In the genomic region with DNA sequence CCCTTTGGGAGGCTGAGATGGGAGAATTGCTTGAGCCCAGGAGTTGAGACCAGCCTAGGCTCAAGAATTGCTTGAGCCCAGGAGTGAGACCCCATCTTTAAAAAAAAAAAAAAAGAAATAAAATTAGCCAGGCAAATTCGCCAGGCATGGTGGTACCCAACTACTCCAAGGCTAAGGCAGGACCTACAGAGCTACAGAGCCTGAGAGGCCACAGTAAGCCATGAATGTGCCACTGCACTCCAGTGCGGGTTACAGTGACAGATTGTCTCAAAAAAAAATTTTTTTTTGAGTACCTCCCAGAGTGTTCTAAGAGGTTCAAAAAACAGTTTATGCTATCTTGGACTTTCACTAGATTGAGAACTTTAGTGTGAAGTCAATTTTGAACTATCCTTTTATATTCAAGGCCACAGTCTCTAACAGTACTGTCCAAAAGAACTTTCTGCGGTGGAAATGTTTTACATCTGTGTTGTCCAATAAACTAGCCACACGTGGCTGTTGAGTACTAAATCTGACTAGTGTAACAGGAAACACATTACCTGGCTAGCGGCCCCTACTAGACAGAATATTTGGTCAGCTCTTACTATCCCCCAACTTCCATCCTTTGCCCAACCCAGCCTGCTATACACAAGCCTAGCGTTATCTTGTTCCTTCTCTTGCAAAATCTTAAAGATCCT, we compare ENCODE assay signal across 14 cellular contexts. TPM values are rescaled to one million over a fixed set of nuclear protein-coding genes. Genes with fewer than 3 reads are reported as not detected.
DNase-seq lines count a peak whose midpoint lies in the region; ATAC-seq and TF ChIP-seq lines count a peak whose summit lies in the region.
"Had no signal": no experiment of that assay in that cellular context is flagged by ENCODE, and none has a peak within 500 bp of the region (broad histone marks: within the 10 kb centered on the region; RNA-seq: fewer than 3 reads in every experiment).

No MANE protein-coding gene starts in this region.

- peak overlapping the region; percentile 1 for H3K27ac ChIP-seq in CD4-positive, alpha-beta memory T cell (ENCODE audit: low read depth, low read length)
- H3K27ac ChIP-seq: parathyroid adenoma had no signal

- TF ChIP-seq CTCF in natural killer cell (IDR thresholded peaks at IDR 0.05) = no peak

- no peak for ATAC-seq in natural killer cell
- ATAC-seq in HG02763 (IDR thresholded peaks at IDR 0.05; ENCODE audit: unreplicated experiment) = no peak

- H3K4me1 ChIP-seq in CD4-positive, alpha-beta memory T cell (ENCODE audit: insufficient read depth, low read length) = peaks cover 43% of the 10 kb centered on the region

- H3K27ac Mint-ChIP-seq in CD4-positive, alpha-beta memory T cell = peak overlapping the region; percentile 51 to 100 (median 99)
- H3K27ac Mint-ChIP-seq in IgD-negative memory B cell (peak overlapping the region; percentile 79 to 99 (median 99)), natural killer cell (peak overlapping the region; percentile 99)
- peak overlapping the region; percentile 15 for H3K27ac Mint-ChIP-seq in activated T-helper 2 cell treated with anti-CD3 and anti-CD28 coated beads, Interferon-gamma antibody, Interleukin-2, Interleukin-4, amounts not matched to agents 10 μg/mL and 5 μg/mL and 100 μg/mL, durations not matched to agents 14 hours and 24 hours and 36 hours

- peaks cover 0 to 4% (median 0%) of the 10 kb centered on the region in 8 donors for H3K9me3 Mint-ChIP-seq in CD4-positive, alpha-beta memory T cell
- H3K9me3 Mint-ChIP-seq in IgD-negative memory B cell (no peaks in the 10 kb centered on the region), natural killer cell (no peaks in the 10 kb centered on the region)
- no peaks in the 10 kb centered on the region for H3K9me3 Mint-ChIP-seq in activated T-helper 2 cell treated with anti-CD3 and anti-CD28 coated beads, Interferon-gamma antibody, Interleukin-2, Interleukin-4, amounts not matched to agents 10 μg/mL and 5 μg/mL and 100 μg/mL, durations not matched to agents 14 hours and 24 hours and 36 hours

- intact Hi-C loops in CD4-positive, alpha-beta memory T cell (cut with micrococcal nuclease) = no loop called here
- intact Hi-C loops in activated T-helper 2 cell treated with anti-CD3 and anti-CD28 coated beads, Interferon-gamma antibody, Interleukin-2, Interleukin-4, amounts not matched to agents 10 μg/mL and 5 μg/mL and 100 μg/mL, durations not matched to agents 14 hours and 24 hours and 36 hours (cut with micrococcal nuclease) = no loop called here
- intact Hi-C loops in natural killer cell (cut with micrococcal nuclease) = no loop called here

- no peak for DNase-seq in CD4-positive, alpha-beta memory T cell
- no peak for DNase-seq in activated T-helper 2 cell treated with anti-CD3 and anti-CD28 coated beads, Interferon-gamma antibody, Interleukin-2, Interleukin-4, amounts not matched to agents 10 μg/mL and 5 μg/mL and 100 μg/mL, durations not matched to agents 14 hours and 24 hours and 36 hours (ENCODE audit: low spot score)
- DNase-seq in natural killer cell (no peak), cortex of kidney (lab: John Stamatoyannopoulos, UW) (no peak), NCI-H345 (lab: John Stamatoyannopoulos, UW) (no peak)
- DNase-seq: activated CD4-positive, alpha-beta T cell treated with anti-CD3 and anti-CD28 coated beads for 48 hours; amygdala; DMS153; KG1; NCI-H446; stomach had no signal

- peak overlapping the region in 7 of 8 donors; percentile 3 to 96 (median 25) for H3K4me3 Mint-ChIP-seq in CD4-positive, alpha-beta memory T cell
- H3K4me3 Mint-ChIP-seq in IgD-negative memory B cell (peak overlapping the region in 3 of 4 donors; percentile 71 to 99 (median 99)), natural killer cell (peak overlapping the region; percentile 98)
- peak overlapping the region; percentile 22 for H3K4me3 Mint-ChIP-seq in activated T-helper 2 cell treated with anti-CD3 and anti-CD28 coated beads, Interferon-gamma antibody, Interleukin-2, Interleukin-4, amounts not matched to agents 10 μg/mL and 5 μg/mL and 100 μg/mL, durations not matched to agents 14 hours and 24 hours and 36 hours (ENCODE audit: low read depth)

- no peak overlapping the region for H3K4me3 ChIP-seq in CD4-positive, alpha-beta memory T cell (ENCODE audit: low read length in 2 of 2)

- H3K27me3 Mint-ChIP-seq in CD4-positive, alpha-beta memory T cell = no peaks in the 10 kb centered on the region
- H3K27me3 Mint-ChIP-seq in IgD-negative memory B cell (no peaks in the 10 kb centered on the region), natural killer cell (ENCODE audit: low read depth in 2 of 2) (no peaks in the 10 kb centered on the region)
- H3K27me3 Mint-ChIP-seq in activated T-helper 2 cell treated with anti-CD3 and anti-CD28 coated beads, Interferon-gamma antibody, Interleukin-2, Interleukin-4, amounts not matched to agents 10 μg/mL and 5 μg/mL and 100 μg/mL, durations not matched to agents 14 hours and 24 hours and 36 hours (ENCODE audit: low read depth) = no peaks in the 10 kb centered on the region

- no peaks in the 10 kb centered on the region for H3K27me3 ChIP-seq in CD4-positive, alpha-beta memory T cell (ENCODE audit: insufficient read depth, low read length)
- H3K27me3 ChIP-seq: stomach had no signal

- CTCF ChIA-PET in CD4-positive, alpha-beta memory T cell (lab: Charles Lee; ENCODE audit: partially characterized antibody) = no interaction called here

- peaks cover 22 to 52% (median 30%) of the 10 kb centered on the region in 4 donors for H3K4me1 Mint-ChIP-seq in CD4-positive, alpha-beta memory T cell
- H3K4me1 Mint-ChIP-seq in IgD-negative memory B cell = peaks cover 30 to 41% (median 33%) of the 10 kb centered on the region in 3 donors
- peaks cover 33% of the 10 kb centered on the region for H3K4me1 Mint-ChIP-seq in activated T-helper 2 cell treated with anti-CD3 and anti-CD28 coated beads, Interferon-gamma antibody, Interleukin-2, Interleukin-4, amounts not matched to agents 10 μg/mL and 5 μg/mL and 100 μg/mL, durations not matched to agents 14 hours and 24 hours and 36 hours (ENCODE audit: low read depth)
- peaks cover 35 to 43% of the 10 kb centered on the region in 2 donors for H3K4me1 Mint-ChIP-seq in natural killer cell

- no peaks in the 10 kb centered on the region for H3K9me3 ChIP-seq in CD4-positive, alpha-beta memory T cell (ENCODE audit: control insufficient read depth in 1 of 2, low read length in 2 of 2)
- H3K9me3 ChIP-seq: stomach had no signal

- POLR2A ChIA-PET in CD4-positive, alpha-beta memory T cell (lab: Charles Lee; ENCODE audit: partially characterized antibody) = interaction anchor here (1.1 to 2.4 kb wide), 3 partner anchors 16 to 32 kb away, joined by 4 to 9 read pairs (median 6); a partner anchor contains a TSS

- peaks cover 14 to 56% of the 10 kb centered on the region in 2 donors for H3K36me3 Mint-ChIP-seq in CD4-positive, alpha-beta memory T cell
- H3K36me3 Mint-ChIP-seq in IgD-negative memory B cell (peaks cover 3% of the 10 kb centered on the region), natural killer cell (peaks cover 12% of the 10 kb centered on the region)
- H3K36me3 Mint-ChIP-seq in activated T-helper 2 cell treated with anti-CD3 and anti-CD28 coated beads, Interferon-gamma antibody, Interleukin-2, Interleukin-4, amounts not matched to agents 10 μg/mL and 5 μg/mL and 100 μg/mL, durations not matched to agents 14 hours and 24 hours and 36 hours (ENCODE audit: low read depth) = peaks cover 80% of the 10 kb centered on the region

- peaks cover 13% of the 10 kb centered on the region for H3K36me3 ChIP-seq in CD4-positive, alpha-beta memory T cell (ENCODE audit: insufficient read depth, low read length)

RNA-seq across cellular contexts. Expression of a gene that starts 2.4 kb away (rescaled TPM):
- total RNA-seq in CD4-positive, alpha-beta memory T cell = 100 to 1,000 TPM; 416 to 441 TPM
- polyA plus RNA-seq in CD4-positive, alpha-beta memory T cell = 100 to 1,000 TPM; 669 to 761 TPM
- polyA plus RNA-seq in IgD-negative memory B cell = 504 TPM
- 278 and 292 TPM in 2 replicates for total RNA-seq in activated T-helper 2 cell treated with anti-CD3 and anti-CD28 coated beads, Interferon-gamma antibody, Interleukin-2, Interleukin-4, amounts not matched to agents 10 μg/mL and 5 μg/mL and 100 μg/mL, durations not matched to agents 14 hours and 24 hours and 36 hours
- total RNA-seq in natural killer cell = 100 to 1,000 TPM; 126 to 166 (median 150) TPM

RNA-seq across cellular contexts. Expression of a gene that starts 2.6 kb away (rescaled TPM):
- total RNA-seq in CD4-positive, alpha-beta memory T cell = 10 to 100 TPM; 58.5 to 58.7 TPM
- 10 to 100 TPM; 35.7 to 42.3 TPM for polyA plus RNA-seq in CD4-positive, alpha-beta memory T cell
- polyA plus RNA-seq in IgD-negative memory B cell = 31.3 TPM
- 57.0 and 57.9 TPM in 2 replicates for total RNA-seq in activated T-helper 2 cell treated with anti-CD3 and anti-CD28 coated beads, Interferon-gamma antibody, Interleukin-2, Interleukin-4, amounts not matched to agents 10 μg/mL and 5 μg/mL and 100 μg/mL, durations not matched to agents 14 hours and 24 hours and 36 hours
- 10 to 100 TPM; 29.9 to 34.8 (median 33.8) TPM for total RNA-seq in natural killer cell

RNA-seq across cellular contexts. Expression of a gene that starts 17.1 kb away (rescaled TPM):
- total RNA-seq in CD4-positive, alpha-beta memory T cell = 1 to 10 TPM; 8.7 to 9.8 TPM
- 10 to 100 TPM; 17.9 to 18.1 TPM for polyA plus RNA-seq in CD4-positive, alpha-beta memory T cell
- 33.4 TPM for polyA plus RNA-seq in IgD-negative memory B cell
- total RNA-seq in activated T-helper 2 cell treated with anti-CD3 and anti-CD28 coated beads, Interferon-gamma antibody, Interleukin-2, Interleukin-4, amounts not matched to agents 10 μg/mL and 5 μg/mL and 100 μg/mL, durations not matched to agents 14 hours and 24 hours and 36 hours = 10.5 and 11.4 TPM in 2 replicates
- 10 to 100 TPM; 10.5 to 16.2 (median 11.4) TPM for total RNA-seq in natural killer cell

RNA-seq across cellular contexts. Expression of a gene that starts 19.2 kb away (rescaled TPM):
- 10 to 100 TPM; 13.6 to 16.1 TPM for total RNA-seq in CD4-positive, alpha-beta memory T cell
- polyA plus RNA-seq in CD4-positive, alpha-beta memory T cell = 10 to 100 TPM in 1 of 2 donors, 1 to 10 TPM in 1; 9.7 to 11.1 TPM
- polyA plus RNA-seq in IgD-negative memory B cell = 10.1 TPM
- total RNA-seq in activated T-helper 2 cell treated with anti-CD3 and anti-CD28 coated beads, Interferon-gamma antibody, Interleukin-2, Interleukin-4, amounts not matched to agents 10 μg/mL and 5 μg/mL and 100 μg/mL, durations not matched to agents 14 hours and 24 hours and 36 hours = 44.2 and 45.4 TPM in 2 replicates
- 10 to 100 TPM in 1 of 3 donors, 1 to 10 TPM in 2; 8.1 to 11.7 (median 8.7) TPM for total RNA-seq in natural killer cell

RNA-seq across cellular contexts. Expression of a gene that starts 31.8 kb away (rescaled TPM):
- total RNA-seq in CD4-positive, alpha-beta memory T cell = 1,000 to 10,000 TPM; 3,602 to 3,749 TPM
- polyA plus RNA-seq in CD4-positive, alpha-beta memory T cell = over 10,000 TPM in 1 of 2 donors, 1,000 to 10,000 TPM in 1; 8,635 to 10,008 TPM
- polyA plus RNA-seq in IgD-negative memory B cell = 10,099 TPM
- 1,969 and 2,120 TPM in 2 replicates for total RNA-seq in activated T-helper 2 cell treated with anti-CD3 and anti-CD28 coated beads, Interferon-gamma antibody, Interleukin-2, Interleukin-4, amounts not matched to agents 10 μg/mL and 5 μg/mL and 100 μg/mL, durations not matched to agents 14 hours and 24 hours and 36 hours
- 1,000 to 10,000 TPM; 1,124 to 1,711 (median 1,654) TPM for total RNA-seq in natural killer cell

Comparison
In these comparisons a context has a peak if more than half of its experiments do, and no peak if none do; other contexts are left out.
1. H3K27ac Mint-ChIP-seq: peak in every context shown above with its lines; median percentile 99 in CD4-positive, alpha-beta memory T cell; 99 in IgD-negative memory B cell; 99 in natural killer cell; 15 in activated T-helper 2 cell treated with anti-CD3 and anti-CD28 coated beads, Interferon-gamma antibody, Interleukin-2, Interleukin-4, amounts not matched to agents 10 μg/mL and 5 μg/mL and 100 μg/mL, durations not matched to agents 14 hours and 24 hours and 36 hours.
2. H3K4me3 Mint-ChIP-seq: peak in every context shown above with its lines; median percentile 99 in IgD-negative memory B cell; 98 in natural killer cell; 25 in CD4-positive, alpha-beta memory T cell; 22 in activated T-helper 2 cell treated with anti-CD3 and anti-CD28 coated beads, Interferon-gamma antibody, Interleukin-2, Interleukin-4, amounts not matched to agents 10 μg/mL and 5 μg/mL and 100 μg/mL, durations not matched to agents 14 hours and 24 hours and 36 hours.